Comparison of ENCODE assay signal across 1 cellular context in the genomic region with DNA sequence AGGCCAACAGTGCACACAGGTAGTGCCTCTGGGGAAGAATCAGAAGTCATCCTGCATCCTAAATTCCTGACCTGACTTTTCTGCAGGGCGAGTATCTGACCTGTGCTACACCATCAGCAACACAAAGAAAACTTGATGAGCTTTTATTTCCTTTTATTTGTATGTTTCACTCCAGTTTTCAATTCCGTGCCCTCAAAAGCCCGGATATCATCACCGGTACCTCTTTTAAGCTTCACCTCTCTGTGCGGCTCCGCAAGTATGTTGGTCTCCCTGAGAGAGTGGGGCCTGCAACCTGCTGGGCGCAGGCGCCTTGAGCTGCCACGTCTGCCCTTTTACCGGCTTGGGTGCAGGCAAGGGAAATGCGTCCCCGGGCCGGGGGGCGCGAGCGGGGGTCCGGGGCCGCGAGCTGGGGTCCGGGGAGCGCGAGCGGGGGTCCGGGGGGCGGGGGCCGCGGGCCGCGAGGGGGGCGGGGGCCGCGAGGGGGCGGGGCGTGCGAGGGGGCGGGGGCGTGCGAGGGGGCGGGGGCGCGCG.
TF ChIP-seq lines count a peak whose summit lies in the region.

No MANE protein-coding gene starts in this region.

TF ChIP-seq in endothelial cell of umbilical vein, 7 proteins besides CTCF, POLR2A, EP300 and RAD21:
- TF ChIP-seq FOS (IDR thresholded peaks at IDR 0.05; ENCODE audit: borderline replicate concordance, insufficient read depth, low read length) (no peak), GATA2 (IDR thresholded peaks at IDR 0.05; ENCODE audit: insufficient read depth, insufficient read length, low read depth, low read length) (no peak), EZH2 (IDR thresholded peaks at IDR 0.05; ENCODE audit: borderline replicate concordance, low read depth, low read length, severe bottlenecking) (no peak), JUN (IDR thresholded peaks at IDR 0.05; ENCODE audit: borderline replicate concordance, insufficient read depth, insufficient read length, low read depth) (no peak), POLR2AphosphoS5 (IDR thresholded peaks at IDR 0.05; ENCODE audit: insufficient read depth, low read depth, low read length) (no peak), MYC (IDR thresholded peaks at IDR 0.05; ENCODE audit: low read depth, low read length) (no peak)
- TF ChIP-seq, protein P1, sequence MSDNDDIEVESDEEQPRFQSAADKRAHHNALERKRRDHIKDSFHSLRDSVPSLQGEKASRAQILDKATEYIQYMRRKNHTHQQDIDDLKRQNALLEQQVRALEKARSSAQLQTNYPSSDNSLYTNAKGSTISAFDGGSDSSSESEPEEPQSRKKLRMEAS (IDR thresholded peaks at IDR 0.05; ENCODE audit: insufficient read depth, insufficient read length): no peak
